ENCODE assay signal across 18 cellular contexts in the genomic region with DNA sequence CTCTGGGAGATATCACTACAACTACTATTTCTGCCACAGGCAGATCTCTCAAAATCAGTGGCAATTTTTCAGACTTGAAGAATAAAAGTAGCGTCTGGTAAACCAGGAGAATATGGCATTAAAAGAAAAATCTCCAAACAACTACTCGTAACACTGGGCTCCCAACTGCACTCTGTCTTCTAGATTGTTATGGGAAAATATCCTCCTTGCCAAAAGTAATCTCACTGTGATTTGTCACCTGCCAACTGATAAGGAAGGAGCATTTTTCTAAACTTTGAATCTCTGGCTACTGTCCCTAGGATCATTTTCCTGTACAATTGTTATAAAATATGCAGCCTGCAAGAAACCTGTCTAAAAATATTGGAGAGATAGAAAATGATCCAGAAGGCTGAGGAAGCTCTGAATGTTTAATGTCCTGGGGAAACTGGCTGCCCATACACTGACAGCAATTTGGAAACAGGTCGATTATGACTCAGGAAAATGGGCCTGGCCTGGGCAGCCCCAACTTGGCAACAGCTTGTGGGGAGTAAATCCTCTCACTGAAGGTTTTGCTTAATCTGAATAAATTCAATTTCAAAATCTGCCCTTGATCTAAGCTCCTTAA.
DNase-seq lines count a peak whose midpoint lies in the region; ATAC-seq and TF ChIP-seq lines count a peak whose summit lies in the region.
"Had no signal": no experiment of that assay in that cellular context is flagged by ENCODE, and none has a peak within 500 bp of the region (broad histone marks: within the 10 kb centered on the region; RNA-seq: fewer than 3 reads in every experiment).

No MANE protein-coding gene starts in this region.

- H3K36me3 ChIP-seq in transverse colon, result no peaks in the 10 kb centered on the region
- no peaks in the 10 kb centered on the region for H3K36me3 ChIP-seq in GM23248 (ENCODE audit: low read depth)

- no peaks in the 10 kb centered on the region for H3F3A ChIP-seq in GM23248 (ENCODE audit: insufficient read depth)

- no peaks in the 10 kb centered on the region for H3K9me2 ChIP-seq in GM23248 (ENCODE audit: insufficient read depth)

- H2AFZ ChIP-seq in GM23248, result no peak overlapping the region

- H4K20me1 ChIP-seq in GM23248 (ENCODE audit: insufficient read depth), result no peaks in the 10 kb centered on the region

- TF ChIP-seq EP300 in transverse colon (IDR thresholded peaks at IDR 0.05; ENCODE audit: low read depth), result no peak

- H3K4me2 ChIP-seq in GM23248 (ENCODE audit: unreplicated experiment), result no peak overlapping the region

- H3K27ac ChIP-seq in foreskin keratinocyte, result no peak overlapping the region
- H3K27ac ChIP-seq in transverse colon, result peak overlapping the region in 3 of 4 donors; percentile 18 to 56 (median 51)
- H3K27ac ChIP-seq in GM23248, result no peak overlapping the region

- in situ Hi-C loops in transverse colon (cut with MboI; ENCODE audit: low pct_ligation_motif_present in 1 of 4, low pct_unique_long_range_greater_than_20kb in 1 of 4, low sequenced_read_pairs in 3 of 4) (no loop called here), GM23248 (cut with MboI) (no loop called here)

- peak; percentile 16 for ATAC-seq in foreskin keratinocyte
- ATAC-seq: HCT116 had no signal

- H3K4me1 ChIP-seq in foreskin keratinocyte (no peaks in the 10 kb centered on the region), transverse colon (peaks cover 6 to 29% (median 15%) of the 10 kb centered on the region in 4 donors), GM23248 (ENCODE audit: insufficient read depth) (no peaks in the 10 kb centered on the region)

- H3K4me3 ChIP-seq in transverse colon, result no peak overlapping the region
- no peak overlapping the region for H3K4me3 ChIP-seq in GM23248

- TF ChIP-seq CTCF in foreskin keratinocyte (conservative IDR thresholded peaks at IDR 0.05) (no peak), transverse colon (IDR thresholded peaks at IDR 0.05) (no peak)

- TF ChIP-seq POLR2A in transverse colon (IDR thresholded peaks at IDR 0.05), result no peak

- 22 to 49% methylated on average over 3 of the region's 3 CpGs for WGBS in transverse colon (ENCODE audit: low coverage in 1 of 2), 2 donors
- 30 to 32% methylated on average over 3 of the region's 3 CpGs for WGBS in GM23248 (ENCODE audit: low coverage in 1 of 2, low lambda C conversion rate in 2 of 2, missing lambda C conversion rate in 2 of 2), 2 experiments

- intact Hi-C loops in transverse colon (cut with DNase I; ENCODE audit: low total_unique reads), result no loop called here

- H3K27me3 ChIP-seq in foreskin keratinocyte, result peaks cover 52% of the 10 kb centered on the region
- H3K27me3 ChIP-seq in transverse colon, result no peaks in the 10 kb centered on the region
- peaks cover 52% of the 10 kb centered on the region for H3K27me3 ChIP-seq in GM23248 (replicated peaks; ENCODE audit: insufficient read depth)

- H3K9me3 ChIP-seq in transverse colon, result no peaks in the 10 kb centered on the region
- no peaks in the 10 kb centered on the region for H3K9me3 ChIP-seq in GM23248 (ENCODE audit: low read depth)

- no peaks in the 10 kb centered on the region for H3K79me2 ChIP-seq in GM23248 (ENCODE audit: insufficient read depth)

- no peak overlapping the region for H3K9ac ChIP-seq in GM23248

- DNase-seq in NCI-H1092 treated with DMSO at 0.1 percent for 48 hours (lab: John Stamatoyannopoulos, UW) (peak; percentile 12), NCI-H1092 (lab: John Stamatoyannopoulos, UW) (no peak), NCI-H82 treated with DMSO at 0.1 percent for 48 hours (lab: John Stamatoyannopoulos, UW; ENCODE audit: unreplicated experiment) (peak; percentile 86), foreskin keratinocyte (no peak), transverse colon (no peak), GM23248 (no peak), retina (no peak), ecto neural progenitor cell (ENCODE audit: low spot score) (no peak)
- DNase-seq: 8988T; COR-L47; GOT3; NCI-H1417; NCI-H187; NCI-H2227 treated with DMSO at 0.1 percent for 48 hours; NCI-H69; NK-92 treated with Interleukin-12 subunit alpha and Interleukin-12 subunit beta, amount 100 ng/mL, for 24 hours; Right ventricle myocardium superior had no signal

Comparison
In these comparisons a context has a peak if more than half of its experiments do, and no peak if none do; other contexts are left out.
1. DNase-seq: peak in NCI-H1092 treated with DMSO at 0.1 percent for 48 hours (single experiment) and NCI-H82 treated with DMSO at 0.1 percent for 48 hours (single experiment); none in NCI-H1092 (single experiment), foreskin keratinocyte (0 of 2), transverse colon (single experiment), GM23248 (single experiment), retina (single experiment) and ecto neural progenitor cell (single experiment).
2. H3K27ac ChIP-seq: peak in transverse colon (3 of 4); none in foreskin keratinocyte (single experiment) and GM23248 (single experiment).